In genomic region chrX:53616921-53617320, GRCh38 we compare ENCODE assay signal across 23 cellular contexts.
A peak's percentile ranks its signal among the peaks of the same experiment; 100 is the strongest.
DNase-seq lines count a peak whose midpoint lies in the region; ATAC-seq, FAIRE-seq and TF ChIP-seq lines count a peak whose summit lies in the region.
"Had no signal": no experiment of that assay in that cellular context is flagged by ENCODE, and none has a peak within 500 bp of the region (broad histone marks: within the 10 kb centered on the region; RNA-seq: fewer than 3 reads in every experiment).

No MANE protein-coding gene starts in this region.

- H3K4me3 ChIP-seq in A673 (ENCODE audit: low read depth, low read length, poor library complexity, severe bottlenecking) (no peak overlapping the region), left lung (no peak overlapping the region)
- H3K4me3 ChIP-seq: GM23248, Peyer's patch had no signal

- no peak for TF ChIP-seq POLR2A in GM12892 (IDR thresholded peaks at IDR 0.05; ENCODE audit: low read depth, low read length)

- POLR2A ChIA-PET in A673 (lab: Charles Lee; ENCODE audit: low non-redundant PET): no interaction called here

- no TSS peak for BruUV-seq in A673 (replicated peaks; lab: Mats Ljungman, UMichigan)

- intact Hi-C loops in A673 (cut with micrococcal nuclease; ENCODE audit: unreplicated experiment): no loop called here
- intact Hi-C loops in left lung (cut with DNase I): no loop called here

- no peaks in the 10 kb centered on the region for H3K27me3 Mint-ChIP-seq in activated naive CD8-positive, alpha-beta T cell treated with anti-CD3 and anti-CD28 coated beads for 36 hours
- H3K27me3 Mint-ChIP-seq in endothelial cell (ENCODE audit: unreplicated experiment): peaks cover 3% of the 10 kb centered on the region

- no peak overlapping the region for H3K4me3 Mint-ChIP-seq in activated naive CD8-positive, alpha-beta T cell treated with anti-CD3 and anti-CD28 coated beads for 36 hours
- H3K4me3 Mint-ChIP-seq in endothelial cell (ENCODE audit: unreplicated experiment): peak overlapping the region; percentile 31

- ATAC-seq in left lung: no peak

- no peaks in the 10 kb centered on the region for H3K9me3 ChIP-seq in A673 (ENCODE audit: low read depth, low read length, poor library complexity, severe bottlenecking)
- H3K9me3 ChIP-seq in left lung: no peaks in the 10 kb centered on the region
- H3K9me3 ChIP-seq: Peyer's patch had no signal

- H3K27ac ChIP-seq in A673 (ENCODE audit: low read depth, low read length, poor library complexity, severe bottlenecking) (no peak overlapping the region), left lung (no peak overlapping the region)
- H3K27ac ChIP-seq: C4-2B, GM23248, Peyer's patch had no signal

- peaks cover 29% of the 10 kb centered on the region for H3K36me3 Mint-ChIP-seq in activated naive CD8-positive, alpha-beta T cell treated with anti-CD3 and anti-CD28 coated beads for 36 hours
- H3K36me3 Mint-ChIP-seq in endothelial cell (ENCODE audit: low read depth, unreplicated experiment): peaks cover 36% of the 10 kb centered on the region

- peak overlapping the region; percentile 2 for H3K27ac Mint-ChIP-seq in activated naive CD8-positive, alpha-beta T cell treated with anti-CD3 and anti-CD28 coated beads for 36 hours
- no peak overlapping the region for H3K27ac Mint-ChIP-seq in endothelial cell (ENCODE audit: unreplicated experiment)

- H3K27me3 ChIP-seq in A673 (replicated peaks; ENCODE audit: insufficient read depth, low read depth, low read length, poor library complexity): no peaks in the 10 kb centered on the region
- H3K27me3 ChIP-seq in left lung: no peaks in the 10 kb centered on the region
- H3K27me3 ChIP-seq: Peyer's patch had no signal

- H3K9me3 Mint-ChIP-seq in activated naive CD8-positive, alpha-beta T cell treated with anti-CD3 and anti-CD28 coated beads for 36 hours: no peaks in the 10 kb centered on the region
- no peaks in the 10 kb centered on the region for H3K9me3 Mint-ChIP-seq in endothelial cell (ENCODE audit: unreplicated experiment)

- TF ChIP-seq CTCF in A673 (conservative IDR thresholded peaks at IDR 0.05; ENCODE audit: low read depth, low read length): no peak
- TF ChIP-seq CTCF in endothelial cell (IDR thresholded peaks at IDR 0.05; ENCODE audit: unreplicated experiment): no peak
- TF ChIP-seq CTCF in left lung (IDR thresholded peaks at IDR 0.05): no peak

- DNase-seq in A673 (ENCODE audit: low spot score) (peak; percentile 77), GM12892 (ENCODE audit: insufficient read length) (no peak), endothelial cell (ENCODE audit: low spot score) (no peak), activated gamma-delta T cell treated with Interleukin-2 at 50 U/mL for 16 hours (no peak), NCI-H1417 (lab: John Stamatoyannopoulos, UW) (no peak), left lung (no peak)
- no peak for DNase-seq in activated naive CD8-positive, alpha-beta T cell treated with anti-CD3 and anti-CD28 coated beads for 36 hours
- DNase-seq: AML-193; DND-41; GDM1; GM23248; HCEC 1CT; MM.1S; NCI-H1092; NCI-H146; NCI-H2029 treated with DMSO at 0.1 percent for 48 hours; NCI-H2227 treated with DMSO at 0.1 percent for 48 hours; NCI-H510A treated with DMSO at 0.1 percent for 48 hours; NK-92 treated with Interleukin-12 subunit alpha and Interleukin-12 subunit beta, amount 100 ng/mL, for 24 hours; Peyer's patch; SW 1271 had no signal

- CTCF ChIA-PET in A673 (lab: Charles Lee): no interaction called here

- H3K4me1 ChIP-seq in A673 (ENCODE audit: insufficient read depth, low read length, poor library complexity, severe bottlenecking) (peaks cover 13% of the 10 kb centered on the region), left lung (no peaks in the 10 kb centered on the region)
- H3K4me1 ChIP-seq: Peyer's patch had no signal

- peaks cover 18% of the 10 kb centered on the region for H3K4me1 Mint-ChIP-seq in activated naive CD8-positive, alpha-beta T cell treated with anti-CD3 and anti-CD28 coated beads for 36 hours
- peaks cover 3% of the 10 kb centered on the region for H3K4me1 Mint-ChIP-seq in endothelial cell (ENCODE audit: unreplicated experiment)

- H3K36me3 ChIP-seq in A673 (ENCODE audit: insufficient read depth, low read length, poor library complexity, severe bottlenecking) (peaks cover 44% of the 10 kb centered on the region), left lung (peaks cover 0 to 90% of the 10 kb centered on the region in 2 donors)

- FAIRE-seq in GM12892 (lab: Jason Lieb, UNC): peak; percentile 5
- FAIRE-seq: GM19239 had no signal
